Comparison of ENCODE assay signal across 1 cellular context in genomic region chr9:85741112-85741874, GRCh38.
TF ChIP-seq lines count a peak whose summit lies in the region.

No MANE protein-coding gene starts in this region.

TF ChIP-seq in HepG2, 621 proteins besides CTCF, POLR2A, EP300 and RAD21 (continued from another document):
- TF ChIP-seq MBNL3 (CRISPR knock-in tag; conservative IDR thresholded peaks at IDR 0.05): no peak
- TF ChIP-seq GATAD2A (CRISPR knock-in tag; IDR thresholded peaks at IDR 0.05): peak; percentile 23; the same call in 1 of the 2 replicates
- peak; percentile 36; the same call in 1 of the 2 replicates for TF ChIP-seq ZNF703 (CRISPR knock-in tag; IDR thresholded peaks at IDR 0.05; ENCODE audit: borderline replicate concordance)
TF ChIP-seq in HepG2: peak in this region for 84.
